ENCODE assay signal across 15 cellular contexts in genomic region chr14:89256273-89256672, GRCh38.
"Had no signal": no experiment of that assay in that cellular context is flagged by ENCODE, and none has a peak within 500 bp of the region (broad histone marks: within the 10 kb centered on the region; RNA-seq: fewer than 3 reads in every experiment).

No MANE protein-coding gene starts in this region.

- H2AFZ ChIP-seq: hepatocyte had no signal

- H3K9me3 ChIP-seq: colonic mucosa, gastroesophageal sphincter, lower lobe of right lung, sigmoid colon, thyroid gland had no signal

- H3K27ac ChIP-seq: cardiac muscle cell, colonic mucosa, gastroesophageal sphincter, hepatocyte, lower lobe of right lung, sigmoid colon, thyroid gland had no signal

- H3K36me3 ChIP-seq: cardiac muscle cell, colonic mucosa, lower lobe of right lung, sigmoid colon, thyroid gland had no signal

- H3K27me3 ChIP-seq: cardiac muscle cell, colonic mucosa, gastroesophageal sphincter, hepatocyte, sigmoid colon, thyroid gland had no signal

- H3K4me2 ChIP-seq: hepatocyte had no signal

- ATAC-seq: activated CD4-positive, CD25-positive, alpha-beta regulatory T cell treated with anti-CD3 and anti-CD28 coated beads, Interleukin-2, amount 50 U/mL, for 24 hours; gastroesophageal sphincter; lower lobe of right lung; naive thymus-derived CD8-positive, alpha-beta T cell had no signal

- H3K27me3 Mint-ChIP-seq: activated CD4-positive, alpha-beta memory T cell treated with anti-CD3 and anti-CD28 coated beads for 36 hours; naive thymus-derived CD8-positive, alpha-beta T cell had no signal

- H3K4me3 ChIP-seq: cardiac muscle cell, colonic mucosa, gastroesophageal sphincter, hepatocyte, lower lobe of right lung, sigmoid colon, thyroid gland had no signal

- DNase-seq: activated CD4-positive, alpha-beta memory T cell treated with anti-CD3 and anti-CD28 coated beads for 36 hours; activated naive CD4-positive, alpha-beta T cell; colonic mucosa; effector CD4-positive, alpha-beta T cell; lower lobe of right lung; midbrain; naive thymus-derived CD8-positive, alpha-beta T cell; sigmoid colon; stimulated activated CD4-positive, alpha-beta T cell treated with anti-CD3 and anti-CD28 coated beads, Interleukin-2, amount 100 ng/mL, for 48 hours; thyroid gland had no signal

- H3K4me3 Mint-ChIP-seq: activated CD4-positive, alpha-beta memory T cell treated with anti-CD3 and anti-CD28 coated beads for 36 hours; activated T-helper 1 cell treated with anti-CD3 and anti-CD28 coated beads, Interleukin-12 subunit alpha, Interleukin-12 subunit beta, Interleukin-2, Interleukin-4 antibody, amounts not matched to agents 30 ng/mL and 10 ng/mL and 1 ng/mL, durations not matched to agents 14 hours and 24 hours and 36 hours had no signal

- H3K4me1 ChIP-seq: colonic mucosa, lower lobe of right lung, thyroid gland had no signal

- H3K27ac Mint-ChIP-seq: activated CD4-positive, alpha-beta memory T cell treated with anti-CD3 and anti-CD28 coated beads for 36 hours; activated T-helper 1 cell treated with anti-CD3 and anti-CD28 coated beads, Interleukin-12 subunit alpha, Interleukin-12 subunit beta, Interleukin-2, Interleukin-4 antibody, amounts not matched to agents 30 ng/mL and 10 ng/mL and 1 ng/mL, durations not matched to agents 14 hours and 24 hours and 36 hours had no signal

- H3K9me3 Mint-ChIP-seq: activated T-helper 1 cell treated with anti-CD3 and anti-CD28 coated beads, Interleukin-12 subunit alpha, Interleukin-12 subunit beta, Interleukin-2, Interleukin-4 antibody, amounts not matched to agents 30 ng/mL and 10 ng/mL and 1 ng/mL, durations not matched to agents 14 hours and 24 hours and 36 hours had no signal
